11 cellular contexts compared by ENCODE assay signal in the genomic region with DNA sequence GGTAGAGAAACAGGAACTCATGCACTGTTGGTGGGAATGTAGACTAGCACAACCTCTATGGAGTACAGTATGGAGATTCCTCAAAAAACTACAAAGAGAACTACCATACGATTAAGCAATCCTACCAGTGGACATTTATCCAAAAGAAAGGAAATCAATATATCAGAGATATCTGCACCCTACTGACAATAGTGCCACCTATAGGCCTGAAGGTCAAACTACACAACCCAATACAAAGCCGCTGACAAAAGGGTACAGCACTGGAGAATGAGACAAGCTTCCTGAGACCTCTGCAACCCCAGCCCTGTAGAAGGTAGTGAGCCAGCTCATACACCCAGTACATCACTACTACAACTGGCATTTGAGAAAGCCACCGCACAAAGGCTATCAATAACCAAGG.
A peak's percentile ranks its signal among the peaks of the same experiment; 100 is the strongest.
DNase-seq lines count a peak whose midpoint lies in the region; ATAC-seq, FAIRE-seq and TF ChIP-seq lines count a peak whose summit lies in the region.
"Had no signal": no experiment of that assay in that cellular context is flagged by ENCODE, and none has a peak within 500 bp of the region (broad histone marks: within the 10 kb centered on the region; RNA-seq: fewer than 3 reads in every experiment).

No MANE protein-coding gene starts in this region.

- WGBS in heart left ventricle, 4 donors = 81 to 95% (median 84%) methylated on average over 3 of the region's 3 CpGs

- H3K9me3 ChIP-seq in heart left ventricle = peaks cover 0 to 38% (median 4%) of the 10 kb centered on the region in 12 donors
- H3K9me3 ChIP-seq in fibroblast of lung (ENCODE audit: control insufficient read depth, insufficient read depth, low read depth, low read length) = no peaks in the 10 kb centered on the region

- H3K36me3 ChIP-seq in heart left ventricle (no peaks in the 10 kb centered on the region), fibroblast of lung (ENCODE audit: control insufficient read depth, insufficient read depth, low read length) (no peaks in the 10 kb centered on the region)

- TF ChIP-seq POLR2A in heart left ventricle (IDR thresholded peaks at IDR 0.05) = no peak

- H3K27me3 ChIP-seq in heart left ventricle = no peaks in the 10 kb centered on the region
- H3K27me3 ChIP-seq in fibroblast of lung (ENCODE audit: control insufficient read depth, insufficient read depth, low read length) = no peaks in the 10 kb centered on the region

- no peaks in the 10 kb centered on the region for H4K20me1 ChIP-seq in fibroblast of lung (ENCODE audit: control insufficient read depth, extremely low read depth, insufficient read depth, low read length)

- DNase-seq in heart left ventricle = no peak
- DNase-seq in Right ventricle myocardium inferior (ENCODE audit: missing footprints) = no peak
- peak; percentile 11 for DNase-seq in NCI-H460 (ENCODE audit: extremely low read depth, low read depth)
- DNase-seq in fibroblast of lung (ENCODE audit: low read depth in 2 of 2) = no peak
- peak; percentile 53 for DNase-seq in urothelium cell line (ENCODE audit: low spot score)
- DNase-seq in NCI-H2081 (lab: John Stamatoyannopoulos, UW) = no peak
- no peak for DNase-seq in caudate nucleus (lab: John Stamatoyannopoulos, UW)
- DNase-seq: activated naive CD8-positive, alpha-beta T cell treated with anti-CD3 and anti-CD28 coated beads, Interleukin-2, amount 10 ng/mL, durations not matched to agents 7 days and 5 days; T-helper 9 cell had no signal

- H3K4me1 ChIP-seq in heart left ventricle (no peaks in the 10 kb centered on the region), fibroblast of lung (ENCODE audit: control insufficient read depth, extremely low read depth, insufficient read depth, low read length) (no peaks in the 10 kb centered on the region)

- no peak overlapping the region for H3K4me3 ChIP-seq in heart left ventricle
- H3K4me3 ChIP-seq in fibroblast of lung (replicated peaks in 1 of 4; ENCODE audit: control extremely low read depth in 1 of 4, insufficient read depth in 1 of 4, low read depth in 3 of 4, low read length in 4 of 4) = no peak overlapping the region
- H3K4me3 ChIP-seq: skin epidermis had no signal

- ATAC-seq in heart left ventricle = peak in 1 of 4 donors; percentile 10
- no peak for ATAC-seq in Right ventricle myocardium inferior
- no peak for ATAC-seq in GM18867 (IDR thresholded peaks at IDR 0.05; ENCODE audit: unreplicated experiment)

- FAIRE-seq in urothelium cell line (lab: Jason Lieb, UNC) = no peak

- H3K9ac ChIP-seq in fibroblast of lung (ENCODE audit: insufficient read depth, low read length) = no peak overlapping the region

- intact Hi-C loops in heart left ventricle (cut with DNase I) = no loop called here
- intact Hi-C loops in Right ventricle myocardium inferior (cut with DNase I) = no loop called here

- H3K4me2 ChIP-seq in fibroblast of lung (ENCODE audit: extremely low read depth, insufficient read depth, low read length) = no peak overlapping the region

- TF ChIP-seq CTCF in heart left ventricle (IDR thresholded peaks at IDR 0.05) = peak in 9 of 12 donors; percentile 18 to 47 (median 33)
- TF ChIP-seq CTCF in fibroblast of lung (conservative IDR thresholded peaks at IDR 0.05 in 1 of 2, IDR thresholded peaks at IDR 0.05 in 1 of 2; ENCODE audit: low read depth in 1 of 2, low read length in 2 of 2) = peak; percentile 35 to 47

- H3K79me2 ChIP-seq in fibroblast of lung (ENCODE audit: control insufficient read depth, insufficient read depth, low read length) = no peaks in the 10 kb centered on the region

- H2AFZ ChIP-seq in fibroblast of lung (ENCODE audit: low read length) = no peak overlapping the region

- H3K27ac ChIP-seq in heart left ventricle = no peak overlapping the region
- H3K27ac ChIP-seq in fibroblast of lung (ENCODE audit: insufficient read depth, low read length) = no peak overlapping the region
- H3K27ac ChIP-seq in caudate nucleus (ENCODE audit: low read depth, low read length) = no peak overlapping the region
- H3K27ac ChIP-seq: skin epidermis had no signal

Comparison
In these comparisons a context has a peak if more than half of its experiments do, and no peak if none do; other contexts are left out.
1. DNase-seq: peak in NCI-H460 (single experiment) and urothelium cell line (single experiment); none in heart left ventricle (0 of 5), Right ventricle myocardium inferior (single experiment), fibroblast of lung (0 of 2), NCI-H2081 (0 of 2) and caudate nucleus (0 of 61).